ENCODE assay signal across 8 cellular contexts in genomic region chr18:24426398-24427294, GRCh38. TPM values are rescaled to one million over a fixed set of nuclear protein-coding genes. Genes with fewer than 3 reads are reported as not detected.
DNase-seq lines count a peak whose midpoint lies in the region; ATAC-seq and TF ChIP-seq lines count a peak whose summit lies in the region.

A gene with protein sequence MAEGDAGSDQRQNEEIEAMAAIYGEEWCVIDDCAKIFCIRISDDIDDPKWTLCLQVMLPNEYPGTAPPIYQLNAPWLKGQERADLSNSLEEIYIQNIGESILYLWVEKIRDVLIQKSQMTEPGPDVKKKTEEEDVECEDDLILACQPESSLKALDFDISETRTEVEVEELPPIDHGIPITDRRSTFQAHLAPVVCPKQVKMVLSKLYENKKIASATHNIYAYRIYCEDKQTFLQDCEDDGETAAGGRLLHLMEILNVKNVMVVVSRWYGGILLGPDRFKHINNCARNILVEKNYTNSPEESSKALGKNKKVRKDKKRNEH (plus strand): TSS chr18:24426670. CDS start chr18:24426757, 87 bp downstream.

- ATAC-seq in GM19455 (IDR thresholded peaks at IDR 0.05; ENCODE audit: unreplicated experiment) (peak; percentile 89), esophagus mucosa (peak; percentile 95)
- ATAC-seq in activated T-cell treated with anti-CD3 and anti-CD28 coated beads, Interleukin-2, amount 50 U/mL, for 4 hours, result peak; percentile 93 to 95

- H3K4me3 Mint-ChIP-seq in activated T-cell treated with anti-CD3 and anti-CD28 coated beads, Interleukin-2, amount 50 U/mL, for 4 hours, result peak within 1 kb of the TSS; percentile 86

- H3K36me3 Mint-ChIP-seq in activated T-cell treated with anti-CD3 and anti-CD28 coated beads, Interleukin-2, amount 50 U/mL, for 4 hours (ENCODE audit: insufficient read depth), result peaks cover 14% of the 10 kb centered on the region

- H3K4me1 ChIP-seq in mucosa of stomach (ENCODE audit: control insufficient read depth, insufficient read depth, low read length), result peaks cover 5% of the 10 kb centered on the region

- H3K27me3 Mint-ChIP-seq in activated T-cell treated with anti-CD3 and anti-CD28 coated beads, Interleukin-2, amount 50 U/mL, for 4 hours (ENCODE audit: low read depth), result peaks cover 19% of the 10 kb centered on the region

- peak within 1 kb of the TSS; percentile 80 for H3K9ac ChIP-seq in mucosa of stomach (ENCODE audit: low read length)

- H3K36me3 ChIP-seq in mucosa of stomach (ENCODE audit: control insufficient read depth, insufficient read depth, low read length), result no peaks in the 10 kb centered on the region

- peak within 1 kb of the TSS; percentile 93 for H3K27ac ChIP-seq in HL-60 (replicated peaks)

- peak within 1 kb of the TSS; percentile 70 for H3K4me3 ChIP-seq in HL-60 (replicated peaks; ENCODE audit: insufficient read depth, low read length)
- H3K4me3 ChIP-seq in mucosa of stomach (ENCODE audit: low read length), result peak within 1 kb of the TSS; percentile 80

- DNase-seq in COLO829 (ENCODE audit: low spot score) (peak; percentile 63), HL-60 (ENCODE audit: low read depth in 1 of 2, low spot score in 1 of 2) (peak; percentile 85 to 86), OCI-M2 (lab: John Stamatoyannopoulos, UW; ENCODE audit: unreplicated experiment) (peak; percentile 25)
- DNase-seq in activated T-cell treated with anti-CD3 and anti-CD28 coated beads, Interleukin-2, amount 50 U/mL, for 4 hours, result peak; percentile 77
- peak; percentile 84 for DNase-seq in stimulated activated CD8-positive, alpha-beta memory T cell treated with anti-CD3 and anti-CD28 coated beads, Interleukin-4, amount 100 ng/mL, for 48 hours

- TF ChIP-seq CTCF in HL-60 (IDR thresholded peaks at IDR 0.05; ENCODE audit: insufficient read depth, low read length), result no peak

- H3K27me3 ChIP-seq in HL-60 (ENCODE audit: insufficient read depth, poor library complexity, severe bottlenecking) (no peaks in the 10 kb centered on the region), mucosa of stomach (ENCODE audit: control insufficient read depth, insufficient read depth, low read length) (peaks cover 13% of the 10 kb centered on the region)

- H3K9me3 Mint-ChIP-seq in activated T-cell treated with anti-CD3 and anti-CD28 coated beads, Interleukin-2, amount 50 U/mL, for 4 hours, result peaks cover 5% of the 10 kb centered on the region

- peaks cover 21% of the 10 kb centered on the region for H3K4me1 Mint-ChIP-seq in activated T-cell treated with anti-CD3 and anti-CD28 coated beads, Interleukin-2, amount 50 U/mL, for 4 hours (ENCODE audit: low read depth)

- H3K9me3 ChIP-seq in mucosa of stomach (ENCODE audit: control insufficient read depth, low read length), result no peaks in the 10 kb centered on the region

RNA-seq across cellular contexts. Expression of the gene that starts here (rescaled TPM):
- total RNA-seq in activated T-cell treated with anti-CD3 and anti-CD28 coated beads, Interleukin-2, amount 50 U/mL, for 4 hours, result 1 to 10 TPM; 9.5 to 9.7 (median 9.5) TPM
- total RNA-seq in esophagus mucosa, result 31.2 TPM

Comparison
In these comparisons a context has a peak if more than half of its experiments do, and no peak if none do; other contexts are left out.
1. Peak in every context shown above with its lines: DNase-seq, ATAC-seq, H3K4me3 ChIP-seq and H3K27ac ChIP-seq.
2. DNase-seq: peak in every context shown above with its lines; median percentile 86 in HL-60; 84 in stimulated activated CD8-positive, alpha-beta memory T cell treated with anti-CD3 and anti-CD28 coated beads, Interleukin-4, amount 100 ng/mL, for 48 hours; 77 in activated T-cell treated with anti-CD3 and anti-CD28 coated beads, Interleukin-2, amount 50 U/mL, for 4 hours; 63 in COLO829; 25 in OCI-M2.